In the genomic region with DNA sequence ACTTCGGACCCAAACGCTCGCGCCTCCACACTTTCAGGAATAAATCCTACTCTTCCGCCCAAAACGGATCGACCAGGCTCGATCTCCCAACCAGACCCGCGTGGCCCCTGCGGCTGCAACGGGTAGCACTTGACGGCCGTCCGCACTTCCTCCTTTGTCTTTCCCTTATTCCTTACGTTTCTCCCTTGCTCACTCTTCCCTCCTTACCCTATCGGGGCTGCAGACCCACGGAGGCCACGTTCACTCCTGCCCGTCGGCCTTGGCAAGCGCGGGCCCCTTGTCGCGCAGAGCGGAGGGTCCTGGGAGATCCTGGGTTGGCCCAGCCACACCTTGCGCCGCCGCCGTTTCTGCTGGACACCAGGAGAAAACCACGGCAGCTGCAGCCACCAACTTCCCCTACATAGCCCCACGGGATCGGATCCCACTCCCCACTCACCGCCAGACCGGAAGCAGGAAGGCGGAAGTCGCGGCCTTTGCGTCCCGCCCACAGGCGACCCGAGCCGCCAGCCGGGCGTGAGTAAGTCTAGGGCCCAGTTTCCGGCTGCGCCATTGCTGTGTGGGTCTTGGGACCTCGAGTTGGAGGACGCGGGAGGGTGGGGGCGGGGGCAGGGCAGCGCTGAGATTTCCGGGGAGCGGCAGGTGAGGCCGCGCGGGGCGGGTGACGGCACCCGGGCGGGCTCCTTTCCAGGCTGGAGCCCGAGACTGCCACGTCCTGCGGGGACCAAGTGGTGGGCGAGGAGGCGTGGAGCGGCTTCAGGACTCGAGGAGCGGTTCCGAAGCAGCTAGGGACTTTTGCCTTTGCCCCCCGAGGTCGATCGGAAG, we compare ENCODE assay signal across 2 cellular contexts.
TF ChIP-seq lines count a peak whose summit lies in the region.

TSS of gene SMIM15 (minus strand) at position 459 of the 822 bp plus-strand sequence. CDS start 2,297 bp downstream, outside the sequence.

TF ChIP-seq in A549, 52 proteins besides CTCF, POLR2A, EP300 and RAD21 (continued from another document and continues in another):
- TF ChIP-seq, protein P1, sequence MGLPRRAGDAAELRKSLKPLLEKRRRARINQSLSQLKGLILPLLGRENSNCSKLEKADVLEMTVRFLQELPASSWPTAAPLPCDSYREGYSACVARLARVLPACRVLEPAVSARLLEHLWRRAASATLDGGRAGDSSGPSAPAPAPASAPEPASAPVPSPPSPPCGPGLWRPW (IDR thresholded peaks at IDR 0.05), result no peak
- no peak for TF ChIP-seq ELK1 (IDR thresholded peaks at IDR 0.05; ENCODE audit: low read depth, low read length)
- 0 out of 2 replicates have a peak, but pooled peaks have one; percentile 35 for TF ChIP-seq POLR2AphosphoS2 (conservative IDR thresholded peaks at IDR 0.05; ENCODE audit: low read length)
- TF ChIP-seq BHLHE40 (IDR thresholded peaks at IDR 0.05; ENCODE audit: low read depth, low read length), result no peak
- TF ChIP-seq, protein P2, sequence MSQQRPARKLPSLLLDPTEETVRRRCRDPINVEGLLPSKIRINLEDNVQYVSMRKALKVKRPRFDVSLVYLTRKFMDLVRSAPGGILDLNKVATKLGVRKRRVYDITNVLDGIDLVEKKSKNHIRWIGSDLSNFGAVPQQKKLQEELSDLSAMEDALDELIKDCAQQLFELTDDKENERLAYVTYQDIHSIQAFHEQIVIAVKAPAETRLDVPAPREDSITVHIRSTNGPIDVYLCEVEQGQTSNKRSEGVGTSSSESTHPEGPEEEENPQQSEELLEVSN (IDR thresholded peaks at IDR 0.05; ENCODE audit: borderline replicate concordance, low read depth), result peak; percentile 81
- no peak for TF ChIP-seq HEYL (CRISPR knock-in tag; IDR thresholded peaks at IDR 0.05)
- TF ChIP-seq MYC (IDR thresholded peaks at IDR 0.05; ENCODE audit: borderline replicate concordance, low read length), result 0 out of 2 replicates have a peak, but pooled peaks have one; percentile 39
- peak; percentile 45 to 94; a peak in 3 of 5 replicates for TF ChIP-seq JUN (IDR thresholded peaks at IDR 0.05)
- no peak for TF ChIP-seq ZSCAN20 (CRISPR knock-in tag; IDR thresholded peaks at IDR 0.05)
- no peak for TF ChIP-seq CEBPB (IDR thresholded peaks at IDR 0.05)
- TF ChIP-seq NR3C1 (IDR thresholded peaks at IDR 0.05), result no peak
- no peak for TF ChIP-seq PBX3 (IDR thresholded peaks at IDR 0.05)
- no peak for TF ChIP-seq NPAS2 (CRISPR knock-in tag; IDR thresholded peaks at IDR 0.05; ENCODE audit: borderline replicate concordance)
- no peak for TF ChIP-seq CBX8 (IDR thresholded peaks at IDR 0.05)
- 0 out of 2 replicates have a peak, but pooled peaks have one; percentile 35 for TF ChIP-seq RFX5 (IDR thresholded peaks at IDR 0.05)
- no peak for TF ChIP-seq FOSB (CRISPR knock-in tag; IDR thresholded peaks at IDR 0.05)
- TF ChIP-seq SMC3 (IDR thresholded peaks at IDR 0.05), result peak; percentile 10; the same call in 1 of the 3 replicates
- TF ChIP-seq BCL3 (IDR thresholded peaks at IDR 0.05), result peak; percentile 76; the same call in 1 of the 3 replicates
- no peak for TF ChIP-seq KDM1A (IDR thresholded peaks at IDR 0.05; ENCODE audit: low read depth)
- TF ChIP-seq ESRRA (IDR thresholded peaks at IDR 0.05; ENCODE audit: borderline replicate concordance, low read length), result no peak
- TF ChIP-seq PHF8 (IDR thresholded peaks at IDR 0.05; ENCODE audit: borderline replicate concordance, low read depth), result peak; percentile 94
- TF ChIP-seq, protein P3, sequence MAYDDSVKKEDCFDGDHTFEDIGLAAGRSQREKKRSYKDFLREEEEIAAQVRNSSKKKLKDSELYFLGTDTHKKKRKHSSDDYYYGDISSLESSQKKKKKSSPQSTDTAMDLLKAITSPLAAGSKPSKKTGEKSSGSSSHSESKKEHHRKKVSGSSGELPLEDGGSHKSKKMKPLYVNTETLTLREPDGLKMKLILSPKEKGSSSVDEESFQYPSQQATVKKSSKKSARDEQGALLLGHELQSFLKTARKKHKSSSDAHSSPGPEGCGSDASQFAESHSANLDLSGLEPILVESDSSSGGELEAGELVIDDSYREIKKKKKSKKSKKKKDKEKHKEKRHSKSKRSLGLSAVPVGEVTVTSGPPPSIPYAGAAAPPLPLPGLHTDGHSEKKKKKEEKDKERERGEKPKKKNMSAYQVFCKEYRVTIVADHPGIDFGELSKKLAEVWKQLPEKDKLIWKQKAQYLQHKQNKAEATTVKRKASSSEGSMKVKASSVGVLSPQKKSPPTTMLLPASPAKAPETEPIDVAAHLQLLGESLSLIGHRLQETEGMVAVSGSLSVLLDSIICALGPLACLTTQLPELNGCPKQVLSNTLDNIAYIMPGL (CRISPR knock-in tag; IDR thresholded peaks at IDR 0.05; ENCODE audit: borderline replicate concordance), result peak; percentile 64; the same call in 1 of the 2 replicates
- no peak for TF ChIP-seq ZNF302 (CRISPR knock-in tag; IDR thresholded peaks at IDR 0.05)
- TF ChIP-seq, protein P4, sequence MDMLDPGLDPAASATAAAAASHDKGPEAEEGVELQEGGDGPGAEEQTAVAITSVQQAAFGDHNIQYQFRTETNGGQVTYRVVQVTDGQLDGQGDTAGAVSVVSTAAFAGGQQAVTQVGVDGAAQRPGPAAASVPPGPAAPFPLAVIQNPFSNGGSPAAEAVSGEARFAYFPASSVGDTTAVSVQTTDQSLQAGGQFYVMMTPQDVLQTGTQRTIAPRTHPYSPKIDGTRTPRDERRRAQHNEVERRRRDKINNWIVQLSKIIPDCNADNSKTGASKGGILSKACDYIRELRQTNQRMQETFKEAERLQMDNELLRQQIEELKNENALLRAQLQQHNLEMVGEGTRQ (IDR thresholded peaks at IDR 0.05), result no peak
- 0 out of 2 replicates have a peak, but pooled peaks have one; percentile 55 for TF ChIP-seq HDAC2 (IDR thresholded peaks at IDR 0.05)

TF ChIP-seq in WTC11, 78 proteins besides CTCF, POLR2A, EP300 and RAD21 (continued from another document and continues in another):
- TF ChIP-seq, protein P4 (CRISPR knock-in tag; IDR thresholded peaks at IDR 0.05), result no peak
- TF ChIP-seq GABPB1 (CRISPR knock-in tag; IDR thresholded peaks at IDR 0.05), result peak; percentile 71; the same call in 1 of the 2 replicates
- peak; percentile 53; the same call in 1 of the 2 replicates for TF ChIP-seq KAT7 (CRISPR knock-in tag; IDR thresholded peaks at IDR 0.05; ENCODE audit: borderline replicate concordance)
- no peak for TF ChIP-seq OVOL2 (CRISPR knock-in tag; IDR thresholded peaks at IDR 0.05; ENCODE audit: borderline replicate concordance)
- TF ChIP-seq FOXK1 (CRISPR knock-in tag; IDR thresholded peaks at IDR 0.05), result peak; percentile 47
- TF ChIP-seq, protein P5, sequence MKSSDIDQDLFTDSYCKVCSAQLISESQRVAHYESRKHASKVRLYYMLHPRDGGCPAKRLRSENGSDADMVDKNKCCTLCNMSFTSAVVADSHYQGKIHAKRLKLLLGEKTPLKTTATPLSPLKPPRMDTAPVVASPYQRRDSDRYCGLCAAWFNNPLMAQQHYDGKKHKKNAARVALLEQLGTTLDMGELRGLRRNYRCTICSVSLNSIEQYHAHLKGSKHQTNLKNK (CRISPR knock-in tag; IDR thresholded peaks at IDR 0.05), result no peak
- TF ChIP-seq IRF1 (CRISPR knock-in tag; IDR thresholded peaks at IDR 0.05), result peak; percentile 50; the same call in 1 of the 2 replicates
- no peak for TF ChIP-seq ZNF425 (CRISPR knock-in tag; conservative IDR thresholded peaks at IDR 0.05)
- no peak for TF ChIP-seq HMGA2 (CRISPR knock-in tag; IDR thresholded peaks at IDR 0.05)
- TF ChIP-seq FOXP1 (CRISPR knock-in tag; IDR thresholded peaks at IDR 0.05; ENCODE audit: borderline replicate concordance), result peak; percentile 72; the same call in 1 of the 2 replicates
- 0 out of 2 replicates have a peak, but pooled peaks have one; percentile 39 for TF ChIP-seq SMAD3 (CRISPR knock-in tag; IDR thresholded peaks at IDR 0.05; ENCODE audit: borderline replicate concordance)
- TF ChIP-seq, protein P6, sequence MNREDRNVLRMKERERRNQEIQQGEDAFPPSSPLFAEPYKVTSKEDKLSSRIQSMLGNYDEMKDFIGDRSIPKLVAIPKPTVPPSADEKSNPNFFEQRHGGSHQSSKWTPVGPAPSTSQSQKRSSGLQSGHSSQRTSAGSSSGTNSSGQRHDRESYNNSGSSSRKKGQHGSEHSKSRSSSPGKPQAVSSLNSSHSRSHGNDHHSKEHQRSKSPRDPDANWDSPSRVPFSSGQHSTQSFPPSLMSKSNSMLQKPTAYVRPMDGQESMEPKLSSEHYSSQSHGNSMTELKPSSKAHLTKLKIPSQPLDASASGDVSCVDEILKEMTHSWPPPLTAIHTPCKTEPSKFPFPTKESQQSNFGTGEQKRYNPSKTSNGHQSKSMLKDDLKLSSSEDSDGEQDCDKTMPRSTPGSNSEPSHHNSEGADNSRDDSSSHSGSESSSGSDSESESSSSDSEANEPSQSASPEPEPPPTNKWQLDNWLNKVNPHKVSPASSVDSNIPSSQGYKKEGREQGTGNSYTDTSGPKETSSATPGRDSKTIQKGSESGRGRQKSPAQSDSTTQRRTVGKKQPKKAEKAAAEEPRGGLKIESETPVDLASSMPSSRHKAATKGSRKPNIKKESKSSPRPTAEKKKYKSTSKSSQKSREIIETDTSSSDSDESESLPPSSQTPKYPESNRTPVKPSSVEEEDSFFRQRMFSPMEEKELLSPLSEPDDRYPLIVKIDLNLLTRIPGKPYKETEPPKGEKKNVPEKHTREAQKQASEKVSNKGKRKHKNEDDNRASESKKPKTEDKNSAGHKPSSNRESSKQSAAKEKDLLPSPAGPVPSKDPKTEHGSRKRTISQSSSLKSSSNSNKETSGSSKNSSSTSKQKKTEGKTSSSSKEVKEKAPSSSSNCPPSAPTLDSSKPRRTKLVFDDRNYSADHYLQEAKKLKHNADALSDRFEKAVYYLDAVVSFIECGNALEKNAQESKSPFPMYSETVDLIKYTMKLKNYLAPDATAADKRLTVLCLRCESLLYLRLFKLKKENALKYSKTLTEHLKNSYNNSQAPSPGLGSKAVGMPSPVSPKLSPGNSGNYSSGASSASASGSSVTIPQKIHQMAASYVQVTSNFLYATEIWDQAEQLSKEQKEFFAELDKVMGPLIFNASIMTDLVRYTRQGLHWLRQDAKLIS (CRISPR knock-in tag; IDR thresholded peaks at IDR 0.05; ENCODE audit: borderline replicate concordance), result no peak
- TF ChIP-seq, protein P7, sequence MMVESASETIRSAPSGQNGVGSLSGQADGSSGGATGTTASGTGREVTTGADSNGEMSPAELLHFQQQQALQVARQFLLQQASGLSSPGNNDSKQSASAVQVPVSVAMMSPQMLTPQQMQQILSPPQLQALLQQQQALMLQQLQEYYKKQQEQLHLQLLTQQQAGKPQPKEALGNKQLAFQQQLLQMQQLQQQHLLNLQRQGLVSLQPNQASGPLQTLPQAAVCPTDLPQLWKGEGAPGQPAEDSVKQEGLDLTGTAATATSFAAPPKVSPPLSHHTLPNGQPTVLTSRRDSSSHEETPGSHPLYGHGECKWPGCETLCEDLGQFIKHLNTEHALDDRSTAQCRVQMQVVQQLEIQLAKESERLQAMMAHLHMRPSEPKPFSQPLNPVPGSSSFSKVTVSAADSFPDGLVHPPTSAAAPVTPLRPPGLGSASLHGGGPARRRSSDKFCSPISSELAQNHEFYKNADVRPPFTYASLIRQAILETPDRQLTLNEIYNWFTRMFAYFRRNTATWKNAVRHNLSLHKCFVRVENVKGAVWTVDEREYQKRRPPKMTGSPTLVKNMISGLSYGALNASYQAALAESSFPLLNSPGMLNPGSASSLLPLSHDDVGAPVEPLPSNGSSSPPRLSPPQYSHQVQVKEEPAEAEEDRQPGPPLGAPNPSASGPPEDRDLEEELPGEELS (CRISPR knock-in tag; IDR thresholded peaks at IDR 0.05), result peak; percentile 56; the same call in 1 of the 2 replicates
- peak; percentile 69 for TF ChIP-seq MAX (CRISPR knock-in tag; IDR thresholded peaks at IDR 0.05)
- TF ChIP-seq MYBL2 (CRISPR knock-in tag; IDR thresholded peaks at IDR 0.05), result peak; percentile 88
- peak; percentile 74 for TF ChIP-seq TEAD1 (CRISPR knock-in tag; IDR thresholded peaks at IDR 0.05)
- TF ChIP-seq ZNF416 (CRISPR knock-in tag; IDR thresholded peaks at IDR 0.05), result no peak
- peak; percentile 44; the same call in 1 of the 2 replicates for TF ChIP-seq JUN (CRISPR knock-in tag; IDR thresholded peaks at IDR 0.05)
- TF ChIP-seq, protein P8, sequence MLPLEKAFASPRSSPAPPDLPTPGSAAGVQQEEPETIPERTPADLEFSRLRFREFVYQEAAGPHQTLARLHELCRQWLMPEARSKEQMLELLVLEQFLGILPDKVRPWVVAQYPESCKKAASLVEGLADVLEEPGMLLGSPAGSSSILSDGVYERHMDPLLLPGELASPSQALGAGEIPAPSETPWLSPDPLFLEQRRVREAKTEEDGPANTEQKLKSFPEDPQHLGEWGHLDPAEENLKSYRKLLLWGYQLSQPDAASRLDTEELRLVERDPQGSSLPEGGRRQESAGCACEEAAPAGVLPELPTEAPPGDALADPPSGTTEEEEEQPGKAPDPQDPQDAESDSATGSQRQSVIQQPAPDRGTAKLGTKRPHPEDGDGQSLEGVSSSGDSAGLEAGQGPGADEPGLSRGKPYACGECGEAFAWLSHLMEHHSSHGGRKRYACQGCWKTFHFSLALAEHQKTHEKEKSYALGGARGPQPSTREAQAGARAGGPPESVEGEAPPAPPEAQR (CRISPR knock-in tag; IDR thresholded peaks at IDR 0.05), result no peak
